ENCODE assay signal across 12 cellular contexts in genomic region chr17:82932146-82933005, GRCh38.
DNase-seq lines count a peak whose midpoint lies in the region; ATAC-seq and TF ChIP-seq lines count a peak whose summit lies in the region.
"Had no signal": no experiment of that assay in that cellular context is flagged by ENCODE, and none has a peak within 500 bp of the region (broad histone marks: within the 10 kb centered on the region; RNA-seq: fewer than 3 reads in every experiment).

No MANE protein-coding gene starts in this region.

- TF ChIP-seq CTCF in RWPE2 (IDR thresholded peaks at IDR 0.05; ENCODE audit: poor library complexity, severe bottlenecking) (no peak), fibroblast of lung (conservative IDR thresholded peaks at IDR 0.05 in 1 of 2, IDR thresholded peaks at IDR 0.05 in 1 of 2; ENCODE audit: low read depth in 1 of 2, low read length in 2 of 2) (no peak)

- H4K20me1 ChIP-seq in fibroblast of lung (ENCODE audit: control insufficient read depth, extremely low read depth, insufficient read depth, low read length) = no peaks in the 10 kb centered on the region

- no peaks in the 10 kb centered on the region for H3K79me2 ChIP-seq in fibroblast of lung (ENCODE audit: control insufficient read depth, insufficient read depth, low read length)

- H3K9me3 ChIP-seq in RWPE2 (ENCODE audit: severe bottlenecking) (no peaks in the 10 kb centered on the region), fibroblast of lung (ENCODE audit: control insufficient read depth, insufficient read depth, low read depth, low read length) (no peaks in the 10 kb centered on the region), skeletal muscle satellite cell (replicated peaks; ENCODE audit: low read length) (no peaks in the 10 kb centered on the region)

- H3K9ac ChIP-seq in fibroblast of lung (ENCODE audit: insufficient read depth, low read length) (no peak overlapping the region), skeletal muscle satellite cell (ENCODE audit: low read depth, low read length) (peak overlapping the region; percentile 67)

- no peak overlapping the region for H3K4me2 ChIP-seq in fibroblast of lung (ENCODE audit: extremely low read depth, insufficient read depth, low read length)
- peak overlapping the region; percentile 69 for H3K4me2 ChIP-seq in skeletal muscle satellite cell (ENCODE audit: low read length)

- H3K27ac ChIP-seq in RWPE2 (ENCODE audit: poor library complexity, severe bottlenecking) = no peak overlapping the region
- peak overlapping the region; percentile 83 for H3K27ac ChIP-seq in fibroblast of lung (ENCODE audit: insufficient read depth, low read length)
- H3K27ac ChIP-seq: VCaP had no signal

- no peak overlapping the region for H2AFZ ChIP-seq in fibroblast of lung (ENCODE audit: low read length)

- H3K4me3 ChIP-seq in RWPE2 (ENCODE audit: severe bottlenecking) (no peak overlapping the region), fibroblast of lung (replicated peaks in 1 of 4; ENCODE audit: control extremely low read depth in 1 of 4, insufficient read depth in 1 of 4, low read depth in 3 of 4, low read length in 4 of 4) (no peak overlapping the region), skeletal muscle satellite cell (ENCODE audit: low read length) (peak overlapping the region; percentile 39)

- ATAC-seq in RWPE2 (ENCODE audit: low read depth) = peak; percentile 22; the same call in 1 of the 3 replicates
- ATAC-seq in HG02840 (IDR thresholded peaks at IDR 0.05; ENCODE audit: low FRiP score, unreplicated experiment) = no peak

- peaks cover 11% of the 10 kb centered on the region for H3K4me1 ChIP-seq in RWPE2 (ENCODE audit: insufficient read depth, poor library complexity, severe bottlenecking)
- peaks cover 16% of the 10 kb centered on the region for H3K4me1 ChIP-seq in fibroblast of lung (ENCODE audit: control insufficient read depth, extremely low read depth, insufficient read depth, low read length)
- peaks cover 28% of the 10 kb centered on the region for H3K4me1 ChIP-seq in skeletal muscle satellite cell (ENCODE audit: control insufficient read depth, insufficient read depth, low read length)

- H3K36me3 ChIP-seq in RWPE2 (ENCODE audit: low read depth) (peaks cover 56% of the 10 kb centered on the region), fibroblast of lung (ENCODE audit: control insufficient read depth, insufficient read depth, low read length) (peaks cover 17% of the 10 kb centered on the region), skeletal muscle satellite cell (ENCODE audit: insufficient read depth, low read length) (peaks cover 27% of the 10 kb centered on the region)

- DNase-seq in GM03348 (ENCODE audit: low spot score) (peak; percentile 40), RWPE2 (ENCODE audit: low spot score) (peak; percentile 24), fibroblast of lung (ENCODE audit: low read depth in 2 of 2) (peak; percentile 71 to 74), mucosa of gallbladder (ENCODE audit: low spot score) (no peak), SW480 (ENCODE audit: low spot score) (no peak)
- DNase-seq: effector CD8-positive, alpha-beta T cell; NCI-H345; RPMI8226; stimulated activated CD4-positive, alpha-beta T cell treated with anti-CD3 and anti-CD28 coated beads, Interleukin-15, amount 100 ng/mL, for 24 hours had no signal

- no peaks in the 10 kb centered on the region for H3K27me3 ChIP-seq in RWPE2 (ENCODE audit: insufficient read depth, poor library complexity, severe bottlenecking)
- no peaks in the 10 kb centered on the region for H3K27me3 ChIP-seq in fibroblast of lung (ENCODE audit: control insufficient read depth, insufficient read depth, low read length)
- H3K27me3 ChIP-seq in skeletal muscle satellite cell (ENCODE audit: control insufficient read depth, insufficient read depth, low read length) = no peaks in the 10 kb centered on the region

Comparison
In these comparisons a context has a peak if more than half of its experiments do, and no peak if none do; other contexts are left out.
1. DNase-seq: peak in GM03348 (single experiment), RWPE2 (single experiment) and fibroblast of lung (2 of 2); none in mucosa of gallbladder (single experiment) and SW480 (single experiment).